In the genomic region with DNA sequence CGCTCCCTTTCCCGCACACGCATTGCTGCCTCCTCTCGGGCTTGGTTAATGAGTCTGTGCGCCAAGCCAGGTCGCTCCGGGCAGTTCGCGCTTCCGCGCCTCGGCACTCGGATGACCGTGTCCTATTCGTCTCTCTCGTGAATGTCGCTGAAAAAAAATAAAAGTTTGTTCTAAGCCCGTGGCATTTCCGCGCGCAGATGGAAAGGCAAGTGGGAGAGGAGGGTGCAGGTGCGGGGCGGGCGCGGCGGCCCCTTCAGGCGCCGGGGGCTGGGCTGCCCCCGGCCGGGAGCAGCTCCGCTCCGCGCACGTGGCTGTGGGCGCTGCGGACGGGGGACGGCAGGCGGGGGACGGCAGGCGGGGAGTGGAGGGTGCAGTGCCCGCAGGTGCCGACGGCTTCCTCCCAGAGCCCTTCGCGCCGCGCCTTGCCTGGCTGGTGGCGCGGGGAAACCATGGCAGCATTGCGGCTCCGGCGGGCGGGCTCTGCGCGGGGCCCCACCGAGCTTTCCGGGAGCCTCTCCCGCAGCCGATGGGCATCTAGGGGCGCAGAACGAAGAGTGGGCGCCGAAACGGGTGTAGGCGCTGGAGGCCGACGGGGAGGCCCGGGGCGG, we compare ENCODE assay signal across 8 cellular contexts.
DNase-seq lines count a peak whose midpoint lies in the region; ATAC-seq and TF ChIP-seq lines count a peak whose summit lies in the region.

No MANE protein-coding gene starts in this region.

- peak overlapping the region; percentile 93 for H3K4me3 Mint-ChIP-seq in glutamatergic neuron (ENCODE audit: unreplicated experiment)

- no peaks in the 10 kb centered on the region for H3K9me3 Mint-ChIP-seq in glutamatergic neuron (ENCODE audit: unreplicated experiment)

- no peak overlapping the region for H3K4me2 ChIP-seq in OCI-LY7 (ENCODE audit: low read length)

- ATAC-seq in GM21515 (IDR thresholded peaks at IDR 0.05; ENCODE audit: unreplicated experiment), result no peak

- no peaks in the 10 kb centered on the region for H3K36me3 Mint-ChIP-seq in glutamatergic neuron (ENCODE audit: unreplicated experiment)

- H3K4me1 ChIP-seq in OCI-LY7 (ENCODE audit: insufficient read depth, low read length, poor library complexity, severe bottlenecking), result peaks cover 10% of the 10 kb centered on the region

- no TSS peak for BruUV-seq in OCI-LY7 (replicated peaks; lab: Mats Ljungman, UMichigan)

- intact Hi-C loops in OCI-LY7 (cut with micrococcal nuclease; ENCODE audit: unreplicated experiment), result no loop called here

- no peaks in the 10 kb centered on the region for H3K9me3 ChIP-seq in OCI-LY7 (ENCODE audit: low read length)

- no peaks in the 10 kb centered on the region for H3K79me2 ChIP-seq in OCI-LY7 (ENCODE audit: insufficient read depth, low read depth, low read length)

- no peak overlapping the region for H3K27ac ChIP-seq in OCI-LY7 (ENCODE audit: low read depth, low read length, poor library complexity, severe bottlenecking)

- POLR2A ChIA-PET in OCI-LY7 (lab: Charles Lee), result interaction anchor here (0.7 to 1.5 kb wide), 5 partner anchors 10 to 128 kb away, joined by 3 read pairs; no protein-coding TSS in a partner anchor

- no peaks in the 10 kb centered on the region for H3K36me3 ChIP-seq in OCI-LY7 (ENCODE audit: insufficient read depth, low read length)

- H2AFZ ChIP-seq in OCI-LY7 (ENCODE audit: low read length), result no peak overlapping the region

- CTCF ChIA-PET in OCI-LY7 (lab: Charles Lee; ENCODE audit: unreplicated experiment), result no interaction called here

- H3K4me1 Mint-ChIP-seq in glutamatergic neuron (ENCODE audit: low read depth, unreplicated experiment), result peaks cover 3% of the 10 kb centered on the region

- no peaks in the 10 kb centered on the region for H4K20me1 ChIP-seq in OCI-LY7 (ENCODE audit: insufficient read depth, low read length)

- peak; percentile 50 for DNase-seq in AG20443 (ENCODE audit: low spot score)
- DNase-seq in HFF-Myc (ENCODE audit: extremely low read depth, low read depth), result no peak
- DNase-seq in glutamatergic neuron, result peak; percentile 40
- DNase-seq in skeletal muscle cell (ENCODE audit: low read depth), result no peak
- no peak for DNase-seq in midbrain (lab: John Stamatoyannopoulos, UW)
- no peak for DNase-seq in OCI-LY7 (ENCODE audit: low spot score)

- peaks cover 16% of the 10 kb centered on the region for H3K27me3 Mint-ChIP-seq in glutamatergic neuron (ENCODE audit: unreplicated experiment)

- H3K4me3 ChIP-seq in HFF-Myc (replicated peaks; ENCODE audit: low read depth, low read length) (peak overlapping the region; percentile 37), WI38 (ENCODE audit: low read depth, low read length) (peak overlapping the region; percentile 43), skeletal muscle cell (ENCODE audit: low read depth, low read length) (peak overlapping the region; percentile 52), OCI-LY7 (ENCODE audit: low read depth, low read length, poor library complexity, severe bottlenecking) (no peak overlapping the region)

- no peaks in the 10 kb centered on the region for H3K9me2 ChIP-seq in OCI-LY7 (ENCODE audit: insufficient read depth, low read length)

- H3K27ac Mint-ChIP-seq in glutamatergic neuron (ENCODE audit: unreplicated experiment), result no peak overlapping the region

- TF ChIP-seq CTCF in HFF-Myc (IDR thresholded peaks at IDR 0.05; ENCODE audit: low read depth, low read length, missing control alignments) (no peak), WI38 (IDR thresholded peaks at IDR 0.05; ENCODE audit: low read depth, low read length) (no peak), glutamatergic neuron (IDR thresholded peaks at IDR 0.05; ENCODE audit: partially characterized antibody, unreplicated experiment) (no peak), OCI-LY7 (conservative IDR thresholded peaks at IDR 0.05; ENCODE audit: low read length) (no peak)

Comparison
In these comparisons a context has a peak if more than half of its experiments do, and no peak if none do; other contexts are left out.
1. DNase-seq: peak in AG20443 (single experiment) and glutamatergic neuron (single experiment); none in HFF-Myc (single experiment), skeletal muscle cell (single experiment), midbrain (single experiment) and OCI-LY7 (single experiment).